In the genomic region with DNA sequence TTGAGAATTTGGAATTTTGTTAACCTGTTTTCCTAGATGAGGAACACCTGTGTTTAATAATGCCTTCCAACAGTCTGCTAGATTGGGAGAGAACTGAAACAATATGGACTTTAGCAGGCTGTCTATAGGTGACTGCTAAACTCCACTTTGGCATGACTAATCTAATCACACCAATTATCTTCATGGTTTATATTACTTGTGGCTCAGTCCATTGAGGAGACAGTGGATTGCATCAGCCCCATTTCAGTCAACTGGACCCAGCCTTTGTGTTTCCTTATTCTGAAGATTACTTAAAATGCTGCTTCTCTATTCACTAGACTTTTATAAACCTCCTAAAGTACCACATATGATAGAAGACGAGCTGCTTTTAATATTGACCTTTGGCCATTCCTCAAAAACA, we compare ENCODE assay signal across 1 cellular context.
TF ChIP-seq lines count a peak whose summit lies in the region.

No MANE protein-coding gene starts in this region.

TF ChIP-seq in HEK293, 187 proteins besides CTCF, POLR2A, EP300 and RAD21 (continued from another document):
- TF ChIP-seq PRDM10 (tag by site-specific recombination; IDR thresholded peaks at IDR 0.05) (peak; percentile 69), ZNF549 (tag by site-specific recombination; IDR thresholded peaks at IDR 0.05) (no peak), SETDB1 (IDR thresholded peaks at IDR 0.05; ENCODE audit: insufficient read length, low read length) (peak; percentile 48), SCRT2 (tag by site-specific recombination; IDR thresholded peaks at IDR 0.05) (peak; percentile 54), ZNF571 (tag by site-specific recombination; IDR thresholded peaks at IDR 0.05) (no peak), ZNF184 (tag by site-specific recombination; IDR thresholded peaks at IDR 0.05) (peak; percentile 24; the same call in 1 of the 2 replicates), ZNF324 (tag by site-specific recombination; IDR thresholded peaks at IDR 0.05) (no peak), ZNF561 (tag by site-specific recombination; IDR thresholded peaks at IDR 0.05; ENCODE audit: borderline replicate concordance) (peak; percentile 59; the same call in 1 of the 2 replicates), TRIM28 (IDR thresholded peaks at IDR 0.05; ENCODE audit: borderline replicate concordance, low read length) (peak; percentile 58; the same call in 1 of the 2 replicates)
TF ChIP-seq in HEK293: peak in this region for 9.
